Comparison of ENCODE assay signal across 28 cellular contexts in genomic region chr4:19216495-19216894, GRCh38.
"Had no signal": no experiment of that assay in that cellular context is flagged by ENCODE, and none has a peak within 500 bp of the region (broad histone marks: within the 10 kb centered on the region; RNA-seq: fewer than 3 reads in every experiment).

No MANE protein-coding gene starts in this region.

- DNase-seq: stimulated activated CD4-positive, alpha-beta T cell treated with anti-CD3 and anti-CD28 coated beads, Interleukin-2, amount 100 ng/mL, for 48 hours; stimulated activated CD4-positive, alpha-beta T cell treated with anti-CD3 and anti-CD28 coated beads, Interleukin-4, amount 100 ng/mL, for 1 hour; stimulated activated CD4-positive, alpha-beta T cell treated with anti-CD3 and anti-CD28 coated beads, Interleukin-4, amount 100 ng/mL, for 24 hours; stimulated activated CD4-positive, alpha-beta T cell treated with anti-CD3 and anti-CD28 coated beads, Interleukin-4, amount 100 ng/mL, for 4 hours; stimulated activated CD8-positive, alpha-beta memory T cell treated with anti-CD3 and anti-CD28 coated beads, Interleukin-4, amount 100 ng/mL, for 48 hours; stimulated activated naive B cell treated with anti-CD40 and anti-IgM and Interleukin-4, amounts not matched to agents 10 μg/mL and 1 μg/mL and 100 μg/mL, for 72 hours; stimulated activated naive CD4-positive, alpha-beta T cell; stimulated activated naive CD4-positive, alpha-beta T cell treated with Interleukin-2 at 50 U/mL for 16 hours; stimulated activated naive CD8-positive, alpha-beta T cell treated with anti-CD3 and anti-CD28 coated beads, Interleukin-15, amount 100 ng/mL, for 72 hours; stimulated activated naive CD8-positive, alpha-beta T cell treated with anti-CD3 and anti-CD28 coated beads, Interleukin-15, Interleukin-2, amounts not matched to agents 100 U/mL and 50 U/mL, for 24 hours; stomach; substantia nigra; testis; thyroid gland; tibial artery; transverse colon; trophoblast cell; upper lobe of left lung; upper lobe of right lung; uterus had no signal

- H3K27ac Mint-ChIP-seq: stimulated activated effector memory CD8-positive, alpha-beta T cell treated with anti-CD3 and anti-CD28 coated beads, Interleukin-12 subunit alpha, Interleukin-12 subunit beta, amount 100 ng/mL, for 72 hours; stimulated activated memory B cell treated with anti-CD40 and anti-IgM and Interleukin-4, amounts not matched to agents 10 μg/mL and 1 μg/mL and 100 μg/mL, for 72 hours; stimulated activated naive B cell treated with anti-CD40 and anti-IgM and Interleukin-4, amounts not matched to agents 10 μg/mL and 1 μg/mL and 100 μg/mL, for 72 hours; stimulated activated naive CD8-positive, alpha-beta T cell treated with anti-CD3 and anti-CD28 coated beads, Interleukin-15, amount 100 ng/mL, for 72 hours; stimulated activated naive CD8-positive, alpha-beta T cell treated with anti-CD3 and anti-CD28 coated beads, Interleukin-15, Interleukin-2, amounts not matched to agents 100 ng/mL and 50 ng/mL, for 24 hours; type B pancreatic cell had no signal

- H3K9me3 ChIP-seq: stomach, suprapubic skin, testis, thoracic aorta, thyroid gland, tibial artery, tibial nerve, transverse colon, upper lobe of left lung, upper lobe of right lung, uterus, vagina had no signal

- H3K4me3 Mint-ChIP-seq: stimulated activated effector memory CD8-positive, alpha-beta T cell treated with anti-CD3 and anti-CD28 coated beads, Interleukin-12 subunit alpha, Interleukin-12 subunit beta, amount 100 ng/mL, for 72 hours; stimulated activated memory B cell treated with anti-CD40 and anti-IgM and Interleukin-4, amounts not matched to agents 10 μg/mL and 1 μg/mL and 100 μg/mL, for 72 hours; stimulated activated naive B cell treated with anti-CD40 and anti-IgM and Interleukin-4, amounts not matched to agents 10 μg/mL and 1 μg/mL and 100 μg/mL, for 72 hours; stimulated activated naive CD8-positive, alpha-beta T cell treated with anti-CD3 and anti-CD28 coated beads, Interleukin-15, amount 100 ng/mL, for 72 hours; stimulated activated naive CD8-positive, alpha-beta T cell treated with anti-CD3 and anti-CD28 coated beads, Interleukin-15, Interleukin-2, amounts not matched to agents 100 ng/mL and 50 ng/mL, for 24 hours; type B pancreatic cell had no signal

- H3K27me3 Mint-ChIP-seq: stimulated activated memory B cell treated with anti-CD40 and anti-IgM and Interleukin-4, amounts not matched to agents 10 μg/mL and 1 μg/mL and 100 μg/mL, for 72 hours; stimulated activated naive B cell treated with anti-CD40 and anti-IgM and Interleukin-4, amounts not matched to agents 10 μg/mL and 1 μg/mL and 100 μg/mL, for 72 hours; stimulated activated naive CD8-positive, alpha-beta T cell treated with anti-CD3 and anti-CD28 coated beads, Interleukin-15, amount 100 ng/mL, for 72 hours; stimulated activated naive CD8-positive, alpha-beta T cell treated with anti-CD3 and anti-CD28 coated beads, Interleukin-15, Interleukin-2, amounts not matched to agents 100 ng/mL and 50 ng/mL, for 24 hours had no signal

- H3K36me3 Mint-ChIP-seq: stimulated activated effector memory CD8-positive, alpha-beta T cell treated with anti-CD3 and anti-CD28 coated beads, Interleukin-12 subunit alpha, Interleukin-12 subunit beta, amount 100 ng/mL, for 72 hours; stimulated activated memory B cell treated with anti-CD40 and anti-IgM and Interleukin-4, amounts not matched to agents 10 μg/mL and 1 μg/mL and 100 μg/mL, for 72 hours; stimulated activated naive B cell treated with anti-CD40 and anti-IgM and Interleukin-4, amounts not matched to agents 10 μg/mL and 1 μg/mL and 100 μg/mL, for 72 hours; type B pancreatic cell had no signal

- H3K9me3 Mint-ChIP-seq: stimulated activated memory B cell treated with anti-CD40 and anti-IgM and Interleukin-4, amounts not matched to agents 10 μg/mL and 1 μg/mL and 100 μg/mL, for 72 hours; stimulated activated naive B cell treated with anti-CD40 and anti-IgM and Interleukin-4, amounts not matched to agents 10 μg/mL and 1 μg/mL and 100 μg/mL, for 72 hours; stimulated activated naive CD8-positive, alpha-beta T cell treated with anti-CD3 and anti-CD28 coated beads, Interleukin-15, amount 100 ng/mL, for 72 hours; type B pancreatic cell had no signal

- H3K36me3 ChIP-seq: stomach, suprapubic skin, thoracic aorta, thyroid gland, tibial artery, tibial nerve, transverse colon, upper lobe of left lung, upper lobe of right lung, uterus, vagina had no signal

- ATAC-seq: stimulated activated effector memory CD8-positive, alpha-beta T cell treated with anti-CD3 and anti-CD28 coated beads, Interleukin-12 subunit alpha, Interleukin-12 subunit beta, amount 100 ng/mL, for 72 hours; stimulated activated memory B cell treated with anti-CD40 and anti-IgM and Interleukin-4, amounts not matched to agents 10 μg/mL and 1 μg/mL and 100 μg/mL, for 72 hours; stimulated activated naive B cell treated with anti-CD40 and anti-IgM and Interleukin-4, amounts not matched to agents 10 μg/mL and 1 μg/mL and 100 μg/mL, for 72 hours; stimulated activated naive CD8-positive, alpha-beta T cell treated with anti-CD3 and anti-CD28 coated beads, Interleukin-15, amount 100 ng/mL, for 72 hours; stimulated activated naive CD8-positive, alpha-beta T cell treated with anti-CD3 and anti-CD28 coated beads, Interleukin-15, Interleukin-2, amounts not matched to agents 100 U/mL and 50 U/mL, for 24 hours; upper lobe of right lung had no signal

- H3K4me1 ChIP-seq: stomach, suprapubic skin, testis, thyroid gland, tibial artery, tibial nerve, transverse colon, upper lobe of left lung, upper lobe of right lung, uterus, vagina had no signal

- H3K27me3 ChIP-seq: stomach, suprapubic skin, testis, thyroid gland, tibial artery, tibial nerve, transverse colon, upper lobe of left lung, upper lobe of right lung, uterus, vagina had no signal

- H3K4me1 Mint-ChIP-seq: stimulated activated effector memory CD8-positive, alpha-beta T cell treated with anti-CD3 and anti-CD28 coated beads, Interleukin-12 subunit alpha, Interleukin-12 subunit beta, amount 100 ng/mL, for 72 hours; stimulated activated memory B cell treated with anti-CD40 and anti-IgM and Interleukin-4, amounts not matched to agents 10 μg/mL and 1 μg/mL and 100 μg/mL, for 72 hours; stimulated activated naive B cell treated with anti-CD40 and anti-IgM and Interleukin-4, amounts not matched to agents 10 μg/mL and 1 μg/mL and 100 μg/mL, for 72 hours; stimulated activated naive CD8-positive, alpha-beta T cell treated with anti-CD3 and anti-CD28 coated beads, Interleukin-15, amount 100 ng/mL, for 72 hours had no signal

- H3K27ac ChIP-seq: stomach, suprapubic skin, testis, thoracic aorta, thyroid gland, tibial artery, tibial nerve, transverse colon, upper lobe of left lung, upper lobe of right lung, uterus, vagina had no signal

- H3K4me3 ChIP-seq: stomach, suprapubic skin, testis, thoracic aorta, thyroid gland, tibial artery, tibial nerve, transverse colon, upper lobe of left lung, upper lobe of right lung, uterus, vagina had no signal
